ENCODE assay signal across 8 cellular contexts in the genomic region with DNA sequence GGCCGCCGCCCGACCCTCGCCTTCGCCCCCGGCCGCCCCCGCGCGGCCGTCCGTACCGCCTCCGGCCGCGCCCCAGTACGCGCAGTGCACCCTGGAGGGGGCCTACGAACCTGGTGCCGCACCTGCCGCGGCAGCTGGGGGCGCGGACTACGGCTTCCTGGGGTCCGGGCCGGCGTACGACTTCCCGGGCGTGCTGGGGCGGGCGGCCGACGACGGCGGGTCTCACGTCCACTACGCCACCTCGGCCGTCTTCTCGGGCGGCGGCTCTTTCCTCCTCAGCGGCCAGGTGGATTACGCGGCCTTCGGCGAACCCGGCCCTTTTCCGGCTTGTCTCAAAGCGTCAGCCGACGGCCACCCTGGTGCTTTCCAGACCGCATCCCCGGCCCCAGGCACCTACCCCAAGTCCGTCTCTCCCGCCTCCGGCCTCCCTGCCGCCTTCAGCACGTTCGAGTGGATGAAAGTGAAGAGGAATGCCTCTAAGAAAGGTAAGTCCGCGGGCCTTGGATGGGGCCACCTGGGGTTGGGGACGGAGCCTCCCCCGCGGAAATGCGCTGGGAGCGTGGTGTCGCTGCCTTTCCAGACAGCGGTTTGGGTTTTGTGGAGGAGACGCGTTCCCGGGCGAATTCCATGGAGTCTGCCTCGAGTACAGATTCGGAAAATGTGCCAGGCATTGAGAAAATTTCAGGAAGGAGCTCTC. TPM values are rescaled to one million over a fixed set of nuclear protein-coding genes. Genes with fewer than 3 reads are reported as not detected.
A peak's percentile ranks its signal among the peaks of the same experiment; 100 is the strongest.
DNase-seq lines count a peak whose midpoint lies in the region; ATAC-seq and TF ChIP-seq lines count a peak whose summit lies in the region.

No MANE protein-coding gene starts in this region.

- intact Hi-C loops in left ventricle myocardium inferior (cut with micrococcal nuclease) (no loop called here), Right ventricle myocardium inferior (cut with DNase I) (no loop called here), mammary epithelial cell (cut with micrococcal nuclease) (no loop called here)

- H3K27me3 ChIP-seq in left ventricle myocardium inferior (ENCODE audit: low read depth) (peaks cover 100% of the 10 kb centered on the region), mammary epithelial cell (ENCODE audit: insufficient read depth, low read length) (peaks cover 39% of the 10 kb centered on the region)

- ATAC-seq in Right ventricle myocardium inferior = no peak
- no peak for ATAC-seq in GM18870 (IDR thresholded peaks at IDR 0.05; ENCODE audit: unreplicated experiment)
- no peak for ATAC-seq in HG03025 (IDR thresholded peaks at IDR 0.05; ENCODE audit: low FRiP score, unreplicated experiment)

- H2AFZ ChIP-seq in mammary epithelial cell (ENCODE audit: low read depth, low read length) = peak overlapping the region; percentile 87

- TF ChIP-seq CTCF in left ventricle myocardium inferior (IDR thresholded peaks at IDR 0.05; ENCODE audit: borderline replicate concordance) (no peak), mammary epithelial cell (conservative IDR thresholded peaks at IDR 0.05 in 1 of 2, IDR thresholded peaks at IDR 0.05 in 1 of 2; ENCODE audit: extremely low read depth in 1 of 2, insufficient read depth in 1 of 2, low read depth in 1 of 2, low read length in 2 of 2) (no peak), GM10248 (IDR thresholded peaks at IDR 0.05; ENCODE audit: control extremely low read depth, extremely low read depth, low read depth, missing control alignments) (no peak)

- no TSS peak for BruUV-seq in mammary epithelial cell (replicated peaks; lab: Mats Ljungman, UMichigan)

- dilution Hi-C loops in mammary epithelial cell (cut with HindIII; ENCODE audit: low sequenced_read_pairs) = no loop called here

- H3K4me1 ChIP-seq in left ventricle myocardium inferior = peaks cover 33% of the 10 kb centered on the region
- H3K4me1 ChIP-seq in mammary epithelial cell (ENCODE audit: insufficient read depth, low read length) = peaks cover 15% of the 10 kb centered on the region

- DNase-seq in left ventricle myocardium inferior = no peak
- no peak for DNase-seq in Right ventricle myocardium inferior (ENCODE audit: missing footprints)
- no peak for DNase-seq in mammary epithelial cell
- peak; percentile 44 for DNase-seq in midbrain (lab: John Stamatoyannopoulos, UW)
- DNase-seq in HUDEP-2 (lab: John Stamatoyannopoulos, UW; ENCODE audit: unreplicated experiment in 76 of 76) = no peak
- DNase-seq in GM10248 (ENCODE audit: extremely low spot score) = no peak

- H3K27ac ChIP-seq in left ventricle myocardium inferior (replicated peaks) (no peak overlapping the region), mammary epithelial cell (ENCODE audit: insufficient read depth, low read depth, low read length) (no peak overlapping the region)

- in situ Hi-C loops in mammary epithelial cell (cut with MboI; ENCODE audit: low sequenced_read_pairs in 2 of 2) = no loop called here

- no peak overlapping the region for H3K9ac ChIP-seq in mammary epithelial cell (ENCODE audit: insufficient read depth, low read length)

- H3K36me3 ChIP-seq in left ventricle myocardium inferior (no peaks in the 10 kb centered on the region), mammary epithelial cell (ENCODE audit: insufficient read depth, low read length) (no peaks in the 10 kb centered on the region)

- POLR2A ChIA-PET in GM10248 (lab: Yijun Ruan, JAX) = no interaction called here

- H3K79me2 ChIP-seq in mammary epithelial cell (ENCODE audit: insufficient read depth, low read length) = no peaks in the 10 kb centered on the region

- H3K9me3 ChIP-seq in left ventricle myocardium inferior (replicated peaks) (no peaks in the 10 kb centered on the region), mammary epithelial cell (replicated peaks; ENCODE audit: insufficient read depth, low read length) (no peaks in the 10 kb centered on the region)

- H3K4me3 ChIP-seq in left ventricle myocardium inferior = peak overlapping the region; percentile 67
- H3K4me3 ChIP-seq in mammary epithelial cell (replicated peaks in 1 of 3; ENCODE audit: insufficient read depth in 1 of 3, low read depth in 2 of 3, low read length in 3 of 3) = peak overlapping the region; percentile 45 to 63 (median 52)

- CTCF ChIA-PET in mammary epithelial cell (lab: Charles Lee; ENCODE audit: low non-redundant PET) (no interaction called here), GM10248 (lab: Yijun Ruan, JAX) (interaction anchor here (0.9 to 1.7 kb wide), 2 partner anchors 14 to 266 kb away, joined by 3 to 5 read pairs; no protein-coding TSS in a partner anchor)

- H4K20me1 ChIP-seq in mammary epithelial cell (ENCODE audit: insufficient read depth, low read length) = no peaks in the 10 kb centered on the region

- peak overlapping the region; percentile 98 for H3K4me2 ChIP-seq in mammary epithelial cell (ENCODE audit: insufficient read depth, low read depth, low read length)

- WGBS in mammary epithelial cell (ENCODE audit: low coverage, missing lambda C conversion rate) = 8% methylated on average over 23 of the region's 77 CpGs

RNA-seq across cellular contexts. Expression of gene HOXD1, which starts 0.6 kb away (rescaled TPM):
- total RNA-seq in left ventricle myocardium inferior (not detected), Right ventricle myocardium inferior (not detected), mammary epithelial cell (not detected)
- polyA plus RNA-seq in mammary epithelial cell = not detected
- not detected for polyA minus RNA-seq in mammary epithelial cell

RNA-seq across cellular contexts. Expression of gene HOXD3, which starts 32.0 kb away (rescaled TPM):
- not detected for total RNA-seq in left ventricle myocardium inferior
- total RNA-seq in Right ventricle myocardium inferior = 0.30 TPM
- not detected for total RNA-seq in mammary epithelial cell
- polyA plus RNA-seq in mammary epithelial cell = not detected
- not detected for polyA minus RNA-seq in mammary epithelial cell

RNA-seq across cellular contexts. Expression of gene HOXD4, which starts 37.8 kb away (rescaled TPM):
- not detected for total RNA-seq in left ventricle myocardium inferior
- total RNA-seq in Right ventricle myocardium inferior = not detected
- total RNA-seq in mammary epithelial cell = not detected
- polyA plus RNA-seq in mammary epithelial cell = not detected
- not detected for polyA minus RNA-seq in mammary epithelial cell

RNA-seq across cellular contexts. Expression of gene HOXD8, which starts 59.6 kb away (rescaled TPM):
- total RNA-seq in left ventricle myocardium inferior (0.14 TPM), Right ventricle myocardium inferior (0.16 TPM), mammary epithelial cell (under 1 TPM in 1 of 2 donors, not detected in 1; 0.16 TPM)
- not detected for polyA plus RNA-seq in mammary epithelial cell
- not detected for polyA minus RNA-seq in mammary epithelial cell
